ENCODE assay signal across 15 cellular contexts in genomic region chr20:41923604-41924003, GRCh38.
DNase-seq lines count a peak whose midpoint lies in the region; ATAC-seq and TF ChIP-seq lines count a peak whose summit lies in the region.
"Had no signal": no experiment of that assay in that cellular context is flagged by ENCODE, and none has a peak within 500 bp of the region (broad histone marks: within the 10 kb centered on the region; RNA-seq: fewer than 3 reads in every experiment).

No MANE protein-coding gene starts in this region.

- intact Hi-C loops in activated T-helper 2 cell treated with anti-CD3 and anti-CD28 coated beads, Interferon-gamma antibody, Interleukin-2, Interleukin-4, amounts not matched to agents 10 μg/mL and 5 μg/mL and 100 μg/mL, durations not matched to agents 14 hours and 24 hours and 36 hours (cut with micrococcal nuclease) = no loop called here

- no peaks in the 10 kb centered on the region for H3K4me1 Mint-ChIP-seq in activated T-helper 2 cell treated with anti-CD3 and anti-CD28 coated beads, Interferon-gamma antibody, Interleukin-2, Interleukin-4, amounts not matched to agents 10 μg/mL and 5 μg/mL and 100 μg/mL, durations not matched to agents 14 hours and 24 hours and 36 hours (ENCODE audit: low read depth)
- H3K4me1 Mint-ChIP-seq: B cell had no signal

- no peaks in the 10 kb centered on the region for H3K36me3 Mint-ChIP-seq in activated T-helper 2 cell treated with anti-CD3 and anti-CD28 coated beads, Interferon-gamma antibody, Interleukin-2, Interleukin-4, amounts not matched to agents 10 μg/mL and 5 μg/mL and 100 μg/mL, durations not matched to agents 14 hours and 24 hours and 36 hours (ENCODE audit: low read depth)
- H3K36me3 Mint-ChIP-seq: CD8-positive, alpha-beta T cell had no signal

- DNase-seq in left kidney (ENCODE audit: low read depth, low spot score) (peak; percentile 51), omental fat pad (ENCODE audit: low spot score) (no peak), kidney tubule cell (ENCODE audit: low spot score) (no peak)
- DNase-seq in activated T-helper 2 cell treated with anti-CD3 and anti-CD28 coated beads, Interferon-gamma antibody, Interleukin-2, Interleukin-4, amounts not matched to agents 10 μg/mL and 5 μg/mL and 100 μg/mL, durations not matched to agents 14 hours and 24 hours and 36 hours (ENCODE audit: low spot score) = no peak
- DNase-seq: 8988T; ACHN; AML-193; Caco-2; Calu3; CD4-positive, alpha-beta T cell; CD8-positive, alpha-beta T cell; DMS79 treated with DMSO at 0.1 percent for 48 hours; GF-D8 had no signal

- ATAC-seq in omental fat pad (ENCODE audit: low FRiP score) = peak; percentile 49
- no peak for ATAC-seq in GM21529 (IDR thresholded peaks at IDR 0.05; ENCODE audit: unreplicated experiment)
- ATAC-seq: CD8-positive, alpha-beta T cell had no signal

- no peak for TF ChIP-seq CTCF in omental fat pad (IDR thresholded peaks at IDR 0.05)

- H3K9me3 Mint-ChIP-seq in activated T-helper 2 cell treated with anti-CD3 and anti-CD28 coated beads, Interferon-gamma antibody, Interleukin-2, Interleukin-4, amounts not matched to agents 10 μg/mL and 5 μg/mL and 100 μg/mL, durations not matched to agents 14 hours and 24 hours and 36 hours = no peaks in the 10 kb centered on the region
- H3K9me3 Mint-ChIP-seq: CD8-positive, alpha-beta T cell had no signal

- peaks cover 3% of the 10 kb centered on the region for H3K27me3 Mint-ChIP-seq in activated T-helper 2 cell treated with anti-CD3 and anti-CD28 coated beads, Interferon-gamma antibody, Interleukin-2, Interleukin-4, amounts not matched to agents 10 μg/mL and 5 μg/mL and 100 μg/mL, durations not matched to agents 14 hours and 24 hours and 36 hours (ENCODE audit: low read depth)

- no peak overlapping the region for H3K27ac Mint-ChIP-seq in activated T-helper 2 cell treated with anti-CD3 and anti-CD28 coated beads, Interferon-gamma antibody, Interleukin-2, Interleukin-4, amounts not matched to agents 10 μg/mL and 5 μg/mL and 100 μg/mL, durations not matched to agents 14 hours and 24 hours and 36 hours
- H3K27ac Mint-ChIP-seq: B cell; CD4-positive, alpha-beta T cell; CD8-positive, alpha-beta T cell had no signal

- no peak overlapping the region for H3K4me3 Mint-ChIP-seq in activated T-helper 2 cell treated with anti-CD3 and anti-CD28 coated beads, Interferon-gamma antibody, Interleukin-2, Interleukin-4, amounts not matched to agents 10 μg/mL and 5 μg/mL and 100 μg/mL, durations not matched to agents 14 hours and 24 hours and 36 hours (ENCODE audit: low read depth)
- H3K4me3 Mint-ChIP-seq: B cell; CD4-positive, alpha-beta T cell; CD8-positive, alpha-beta T cell had no signal
